In the genomic region with DNA sequence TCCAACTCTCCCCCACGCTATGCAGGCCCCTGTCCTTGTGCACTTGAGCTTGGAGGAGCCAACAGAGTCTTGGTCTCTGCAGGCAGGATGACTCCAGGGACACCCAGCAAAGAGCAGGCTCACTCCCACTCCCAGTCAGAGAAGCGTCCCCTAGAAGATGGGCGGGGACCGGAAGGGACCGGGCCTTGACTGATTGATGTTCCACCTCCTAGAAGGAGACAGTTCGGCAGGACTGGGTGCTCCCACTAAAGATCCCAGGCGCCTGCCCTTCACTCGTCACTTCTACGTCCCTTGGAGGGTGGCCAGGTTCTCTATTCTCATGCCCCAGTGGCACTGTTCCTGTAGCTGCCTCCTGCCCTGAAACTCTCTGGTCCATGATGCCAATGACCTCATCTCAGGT, we compare ENCODE assay signal across 14 cellular contexts. TPM values are rescaled to one million over a fixed set of nuclear protein-coding genes. Genes with fewer than 3 reads are reported as not detected.
DNase-seq lines count a peak whose midpoint lies in the region; ATAC-seq and TF ChIP-seq lines count a peak whose summit lies in the region.
"Had no signal": no experiment of that assay in that cellular context is flagged by ENCODE, and none has a peak within 500 bp of the region (broad histone marks: within the 10 kb centered on the region; RNA-seq: fewer than 3 reads in every experiment).

No MANE protein-coding gene starts in this region.

- peak overlapping the region in 3 of 11 experiments; percentile 88 to 92 (median 88); a peak in 2 of 22 replicates for H3K9ac ChIP-seq in BLaER1 treated with 17β-estradiol and CSF1 and Interleukin-3, amounts not matched to agents 10 nM and 100 nM
- H3K9ac ChIP-seq in mesendoderm (ENCODE audit: low read length): no peak overlapping the region

- H3K4me3 ChIP-seq in BLaER1 treated with 17β-estradiol and CSF1 and Interleukin-3, amounts not matched to agents 10 nM and 100 nM: peak overlapping the region in 1 of 10 experiments; percentile 74; a peak in 3 of 20 replicates
- H3K4me3 ChIP-seq in testis (no peak overlapping the region), mesendoderm (ENCODE audit: low read length) (no peak overlapping the region)

- BruUV-seq in Calu3 (replicated peaks; lab: Mats Ljungman, UMichigan): no TSS peak

- H4K20me1 ChIP-seq in BLaER1 treated with 17β-estradiol and CSF1 and Interleukin-3, amounts not matched to agents 10 nM and 100 nM: peaks cover 0 to 5% (median 0%) of the 10 kb centered on the region in 11 experiments; a peak in 4 of 22 replicates

- no peaks in the 10 kb centered on the region for H3K9me3 Mint-ChIP-seq in Calu3 (ENCODE audit: low read depth, unreplicated experiment)
- no peaks in the 10 kb centered on the region for H3K9me3 Mint-ChIP-seq in activated naive CD8-positive, alpha-beta T cell (ENCODE audit: low read depth)
- H3K9me3 Mint-ChIP-seq in naive thymus-derived CD8-positive, alpha-beta T cell: no peaks in the 10 kb centered on the region

- no peak overlapping the region for H2AK5ac ChIP-seq in mesendoderm (ENCODE audit: low read length)

- TF ChIP-seq CTCF in Calu3 (IDR thresholded peaks at IDR 0.05; ENCODE audit: unreplicated experiment) (no peak), testis (IDR thresholded peaks at IDR 0.05) (no peak)

- CTCF ChIA-PET in Calu3 (lab: Charles Lee): no interaction called here

- H3K4me1 Mint-ChIP-seq in Calu3 (ENCODE audit: low read depth, unreplicated experiment): peaks cover 39% of the 10 kb centered on the region
- H3K4me1 Mint-ChIP-seq in activated naive CD8-positive, alpha-beta T cell (ENCODE audit: low read depth): peaks cover 82% of the 10 kb centered on the region
- peaks cover 37 to 85% (median 82%) of the 10 kb centered on the region in 4 donors for H3K4me1 Mint-ChIP-seq in naive thymus-derived CD8-positive, alpha-beta T cell

- no peak overlapping the region for H3K56ac ChIP-seq in mesendoderm (ENCODE audit: low read length)

- H3K36me3 ChIP-seq in BLaER1 treated with 17β-estradiol and CSF1 and Interleukin-3, amounts not matched to agents 10 nM and 100 nM: no peaks in the 10 kb centered on the region
- H3K36me3 ChIP-seq in testis (ENCODE audit: low read depth, missing control alignments): no peaks in the 10 kb centered on the region
- H3K36me3 ChIP-seq in mesendoderm (ENCODE audit: control insufficient read depth, insufficient read depth, low read length): no peaks in the 10 kb centered on the region
- H3K36me3 ChIP-seq: SJCRH30 had no signal

- no peak overlapping the region for H2BK120ac ChIP-seq in mesendoderm (ENCODE audit: low read depth, low read length)

- no peak overlapping the region for H3K27ac Mint-ChIP-seq in Calu3 (ENCODE audit: unreplicated experiment)
- peak overlapping the region; percentile 98 for H3K27ac Mint-ChIP-seq in activated naive CD8-positive, alpha-beta T cell
- H3K27ac Mint-ChIP-seq in naive thymus-derived CD8-positive, alpha-beta T cell: peak overlapping the region; percentile 82 to 100 (median 98)

- H2BK5ac ChIP-seq in mesendoderm (ENCODE audit: low read length): no peak overlapping the region

- no peaks in the 10 kb centered on the region for H3K27me3 ChIP-seq in BLaER1 treated with 17β-estradiol and CSF1 and Interleukin-3, amounts not matched to agents 10 nM and 100 nM
- H3K27me3 ChIP-seq in testis (no peaks in the 10 kb centered on the region), mesendoderm (ENCODE audit: insufficient read depth, low read length, poor library complexity) (no peaks in the 10 kb centered on the region)
- H3K27me3 ChIP-seq: SJCRH30 had no signal

- no peak overlapping the region for H4K5ac ChIP-seq in mesendoderm (ENCODE audit: low read length)

- H3K27ac ChIP-seq in BLaER1 treated with 17β-estradiol and CSF1 and Interleukin-3, amounts not matched to agents 10 nM and 100 nM: peak overlapping the region in 7 of 11 experiments; percentile 85 to 94 (median 89); a peak in 9 of 22 replicates
- H3K27ac ChIP-seq in testis (no peak overlapping the region), mesendoderm (ENCODE audit: low read depth, low read length) (no peak overlapping the region)
- H3K27ac ChIP-seq: SJCRH30 had no signal

- peak overlapping the region; percentile 78 to 98 (median 94) for H3K4me2 ChIP-seq in BLaER1 treated with 17β-estradiol and CSF1 and Interleukin-3, amounts not matched to agents 10 nM and 100 nM
- H3K4me2 ChIP-seq in mesendoderm (ENCODE audit: low read length): no peak overlapping the region

- H2BK15ac ChIP-seq in mesendoderm (replicated peaks; ENCODE audit: low read depth): no peak overlapping the region

- H3K79me1 ChIP-seq in mesendoderm (ENCODE audit: low read length): no peaks in the 10 kb centered on the region

- peak overlapping the region; percentile 91 for H3K4me3 Mint-ChIP-seq in Calu3 (ENCODE audit: low read depth, unreplicated experiment)
- peak overlapping the region; percentile 98 for H3K4me3 Mint-ChIP-seq in activated naive CD8-positive, alpha-beta T cell
- peak overlapping the region; percentile 57 to 100 (median 100) for H3K4me3 Mint-ChIP-seq in naive thymus-derived CD8-positive, alpha-beta T cell

- WGBS in testis, 2 donors: 68 to 72% methylated on average over 8 to 9 of the region's 9 CpGs
- WGBS in mesendoderm (ENCODE audit: extremely low coverage, insufficient coverage, low lambda C conversion rate): no CpG with 5 or more reads among the region's 9 CpGs

- peaks cover 33% of the 10 kb centered on the region for H3K36me3 Mint-ChIP-seq in Calu3 (ENCODE audit: insufficient read depth, unreplicated experiment)
- no peaks in the 10 kb centered on the region for H3K36me3 Mint-ChIP-seq in activated naive CD8-positive, alpha-beta T cell
- H3K36me3 Mint-ChIP-seq in naive thymus-derived CD8-positive, alpha-beta T cell: no peaks in the 10 kb centered on the region

- no peaks in the 10 kb centered on the region for H3K9me3 ChIP-seq in BLaER1 treated with 17β-estradiol and CSF1 and Interleukin-3, amounts not matched to agents 10 nM and 100 nM (replicated peaks in 1 of 11)
- no peaks in the 10 kb centered on the region for H3K9me3 ChIP-seq in testis
- H3K9me3 ChIP-seq: SJCRH30 had no signal

- no peak overlapping the region for H4K8ac ChIP-seq in mesendoderm (ENCODE audit: low read depth, low read length)

- H3K23ac ChIP-seq in mesendoderm (ENCODE audit: low read length): no peak overlapping the region

- H3K79me2 ChIP-seq in mesendoderm (ENCODE audit: control insufficient read depth, insufficient read depth, low read length): no peaks in the 10 kb centered on the region

- H3K4ac ChIP-seq in mesendoderm (ENCODE audit: low read depth, low read length): no peak overlapping the region

- DNase-seq in Calu3 (no peak), A172 (ENCODE audit: low spot score) (no peak), testis (no peak), mesendoderm (no peak)
- DNase-seq in naive thymus-derived CD8-positive, alpha-beta T cell: no peak
- DNase-seq: activated CD4-positive, alpha-beta T cell treated with anti-CD3 and anti-CD28 coated beads, Interleukin-2, amount 50 U/mL, for 1 hour; dermis blood vessel endothelial cell; NCI-H1694; NCI-H82; SJCRH30 had no signal

- peaks cover 39 to 75% (median 48%) of the 10 kb centered on the region in 10 experiments for H3K4me1 ChIP-seq in BLaER1 treated with 17β-estradiol and CSF1 and Interleukin-3, amounts not matched to agents 10 nM and 100 nM
- H3K4me1 ChIP-seq in testis (peaks cover 4% of the 10 kb centered on the region), mesendoderm (ENCODE audit: control insufficient read depth, low read depth, low read length) (no peaks in the 10 kb centered on the region)

- intact Hi-C loops in Calu3 (cut with micrococcal nuclease; ENCODE audit: unreplicated experiment) (loop anchor here (5.0 to 10.0 kb wide), 2 partner anchors 181 to 348 kb away; a partner anchor contains a TSS), testis (cut with DNase I; ENCODE audit: low total_unique reads) (no loop called here)

- POLR2A ChIA-PET in naive thymus-derived CD8-positive, alpha-beta T cell (lab: Charles Lee): interaction anchor here (1.5 to 1.6 kb wide), 2 partner anchors 18 to 86 kb away, joined by 5 to 6 read pairs; a partner anchor contains a TSS

- H3K18ac ChIP-seq in mesendoderm (ENCODE audit: low read length): no peak overlapping the region

- no peak for ATAC-seq in naive thymus-derived CD8-positive, alpha-beta T cell
- no peak for ATAC-seq in GM21390 (IDR thresholded peaks at IDR 0.05; ENCODE audit: unreplicated experiment)
- ATAC-seq: sciatic nerve had no signal

- TF ChIP-seq POLR2A in testis (IDR thresholded peaks at IDR 0.05): no peak

- no peaks in the 10 kb centered on the region for H3K27me3 Mint-ChIP-seq in Calu3 (ENCODE audit: unreplicated experiment)
- H3K27me3 Mint-ChIP-seq in activated naive CD8-positive, alpha-beta T cell: no peaks in the 10 kb centered on the region
- H3K27me3 Mint-ChIP-seq in naive thymus-derived CD8-positive, alpha-beta T cell: no peaks in the 10 kb centered on the region

RNA-seq across cellular contexts. Expression of a gene that starts 3.2 kb away (rescaled TPM):
- total RNA-seq in Calu3 (2022) (110 and 173 TPM in 2 replicates), testis (10 to 100 TPM; 26.8 to 43.7 TPM)
- 100 to 1,000 TPM; 209 to 221 TPM for total RNA-seq in naive thymus-derived CD8-positive, alpha-beta T cell
- polyA plus RNA-seq in naive thymus-derived CD8-positive, alpha-beta T cell: 100 to 1,000 TPM in 1 of 3 donors, 10 to 100 TPM in 2; 81.0 to 174 (median 91.1) TPM
- total RNA-seq in A172 (2014; rRNA removed; shearing (Covaris generic)): 60.7 and 66.5 TPM in 2 replicates
- polyA plus RNA-seq in testis (ENCODE audit: insufficient read depth, low read depth, low replicate concordance): 15.2 TPM
- polyA plus RNA-seq in mesendoderm (2013, experiment 1 of 2): 0.72 TPM
- polyA plus RNA-seq in mesendoderm (2013, experiment 2 of 2): 0.55 TPM

Comparison
In these comparisons a context has a peak if more than half of its experiments do, and no peak if none do; other contexts are left out.
1. H3K27ac ChIP-seq: peak in BLaER1 treated with 17β-estradiol and CSF1 and Interleukin-3, amounts not matched to agents 10 nM and 100 nM (7 of 11); none in testis (0 of 2) and mesendoderm (single experiment).
2. Peak in every context shown above with its lines, with median percentiles within 50 percentile points of each other: H3K4me3 Mint-ChIP-seq.